Comparison of ENCODE assay signal across 28 cellular contexts in the genomic region with DNA sequence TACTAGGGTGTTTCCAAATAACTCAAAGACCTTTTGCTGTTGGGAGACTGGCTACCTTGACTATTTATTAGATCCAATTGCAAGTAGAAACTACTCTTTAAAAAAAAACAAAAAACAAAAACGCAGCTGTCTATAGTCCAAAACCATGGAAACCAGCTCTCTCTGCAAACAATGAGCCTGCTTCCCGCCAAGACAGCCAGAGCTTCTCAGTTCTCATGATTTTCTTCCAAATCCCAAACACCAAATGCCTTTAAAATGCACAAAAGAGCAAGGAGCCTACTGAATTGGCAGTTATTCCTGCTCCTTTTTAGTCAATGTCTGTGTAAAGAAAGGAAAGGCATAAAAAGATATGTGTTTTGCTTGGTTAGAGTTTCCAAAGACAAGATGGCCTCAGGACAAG.
DNase-seq lines count a peak whose midpoint lies in the region; ATAC-seq and TF ChIP-seq lines count a peak whose summit lies in the region.
"Had no signal": no experiment of that assay in that cellular context is flagged by ENCODE, and none has a peak within 500 bp of the region (broad histone marks: within the 10 kb centered on the region; RNA-seq: fewer than 3 reads in every experiment).

No MANE protein-coding gene starts in this region.

- intact Hi-C loops in OCI-LY7 (cut with micrococcal nuclease; ENCODE audit: unreplicated experiment) (no loop called here), sciatic nerve (cut with DNase I) (no loop called here), uterus (cut with DNase I; ENCODE audit: low total_unique reads) (no loop called here)

- H4K20me1 ChIP-seq in OCI-LY7 (ENCODE audit: insufficient read depth, low read length) = no peaks in the 10 kb centered on the region

- WGBS in ectodermal cell, 2 experiments = 91 to 96% methylated on average over 2 of the region's 2 CpGs

- no peak overlapping the region for H3K4me3 Mint-ChIP-seq in stimulated activated naive B cell treated with anti-CD40 and anti-IgM and Interleukin-4, amounts not matched to agents 10 μg/mL and 1 μg/mL and 100 μg/mL, for 72 hours
- H3K4me3 Mint-ChIP-seq: activated naive CD4-positive, alpha-beta T cell treated with anti-CD3 and anti-CD28 coated beads, Interleukin-2, amount 10 ng/mL, durations not matched to agents 7 days and 5 days; CD14-positive monocyte; HFFc6; natural killer cell; stimulated activated memory B cell treated with anti-CD40 and anti-IgM and Interleukin-4, amounts not matched to agents 10 μg/mL and 1 μg/mL and 100 μg/mL, for 72 hours had no signal

- H3K27me3 ChIP-seq in ectodermal cell (ENCODE audit: control insufficient read depth, insufficient read depth, low read length, poor library complexity, severe bottlenecking) = no peaks in the 10 kb centered on the region
- H3K27me3 ChIP-seq in uterus = no peaks in the 10 kb centered on the region
- H3K27me3 ChIP-seq: gastrocnemius medialis, sigmoid colon, suprapubic skin had no signal

- H2AFZ ChIP-seq in OCI-LY7 (ENCODE audit: low read length) = 0 out of 2 replicates have a peak overlapping the region, but pooled peaks have one; percentile 7

- H3K4me1 Mint-ChIP-seq in stimulated activated naive B cell treated with anti-CD40 and anti-IgM and Interleukin-4, amounts not matched to agents 10 μg/mL and 1 μg/mL and 100 μg/mL, for 72 hours = peaks cover 28 to 32% of the 10 kb centered on the region in 2 donors

- H3K9me2 ChIP-seq in OCI-LY7 (ENCODE audit: insufficient read depth, low read length) = no peaks in the 10 kb centered on the region

- POLR2A ChIA-PET in OCI-LY7 (lab: Charles Lee) = interaction anchor here (0.6 kb wide), 1 partner anchor 208 kb away, joined by 4 read pairs; no protein-coding TSS in a partner anchor

- ATAC-seq in sciatic nerve = peak; percentile 66
- ATAC-seq in stimulated activated naive B cell treated with anti-CD40 and anti-IgM and Interleukin-4, amounts not matched to agents 10 μg/mL and 1 μg/mL and 100 μg/mL, for 72 hours (replicated peaks) = no peak
- ATAC-seq: esophagus mucosa; gastrocnemius medialis; left lobe of liver; natural killer cell; stimulated activated memory B cell treated with anti-CD40 and anti-IgM and Interleukin-4, amounts not matched to agents 10 μg/mL and 1 μg/mL and 100 μg/mL, for 72 hours had no signal

- no peaks in the 10 kb centered on the region for H3K36me3 Mint-ChIP-seq in stimulated activated naive B cell treated with anti-CD40 and anti-IgM and Interleukin-4, amounts not matched to agents 10 μg/mL and 1 μg/mL and 100 μg/mL, for 72 hours
- H3K36me3 Mint-ChIP-seq: CD14-positive monocyte; natural killer cell; stimulated activated memory B cell treated with anti-CD40 and anti-IgM and Interleukin-4, amounts not matched to agents 10 μg/mL and 1 μg/mL and 100 μg/mL, for 72 hours had no signal

- no peak overlapping the region for H3K27ac Mint-ChIP-seq in stimulated activated naive B cell treated with anti-CD40 and anti-IgM and Interleukin-4, amounts not matched to agents 10 μg/mL and 1 μg/mL and 100 μg/mL, for 72 hours
- H3K27ac Mint-ChIP-seq: activated naive CD4-positive, alpha-beta T cell treated with anti-CD3 and anti-CD28 coated beads, Interleukin-2, amount 10 ng/mL, durations not matched to agents 7 days and 5 days; HFFc6; natural killer cell; stimulated activated memory B cell treated with anti-CD40 and anti-IgM and Interleukin-4, amounts not matched to agents 10 μg/mL and 1 μg/mL and 100 μg/mL, for 72 hours had no signal

- H3K79me2 ChIP-seq in OCI-LY7 (ENCODE audit: insufficient read depth, low read depth, low read length) = no peaks in the 10 kb centered on the region

- CTCF ChIA-PET in OCI-LY7 (lab: Charles Lee; ENCODE audit: unreplicated experiment) = no interaction called here

- H3K4me2 ChIP-seq in OCI-LY7 (ENCODE audit: low read length) = no peak overlapping the region

- no peak for TF ChIP-seq POLR2A in uterus (IDR thresholded peaks at IDR 0.05)

- TF ChIP-seq CTCF in OCI-LY7 (conservative IDR thresholded peaks at IDR 0.05; ENCODE audit: low read length) = no peak
- TF ChIP-seq CTCF in uterus (IDR thresholded peaks at IDR 0.05) = no peak

- no peaks in the 10 kb centered on the region; the same call in 1 of the 2 replicates for H3K9me3 ChIP-seq in OCI-LY7 (ENCODE audit: low read length)
- no peaks in the 10 kb centered on the region for H3K9me3 ChIP-seq in ectodermal cell (ENCODE audit: control insufficient read depth, low read length)
- H3K9me3 ChIP-seq in uterus = no peaks in the 10 kb centered on the region
- H3K9me3 ChIP-seq: gastrocnemius medialis, sigmoid colon, suprapubic skin had no signal

- H3K4me3 ChIP-seq in OCI-LY7 (ENCODE audit: low read depth, low read length, poor library complexity, severe bottlenecking) = no peak overlapping the region
- H3K4me3 ChIP-seq in ectodermal cell (ENCODE audit: insufficient read depth, low read depth, low read length) = no peak overlapping the region
- no peak overlapping the region for H3K4me3 ChIP-seq in uterus
- H3K4me3 ChIP-seq: coronary artery, gastrocnemius medialis, sigmoid colon, suprapubic skin had no signal

- no peak overlapping the region for H3K27ac ChIP-seq in OCI-LY7 (ENCODE audit: low read depth, low read length, poor library complexity, severe bottlenecking)
- peak overlapping the region; percentile 29 for H3K27ac ChIP-seq in ectodermal cell (ENCODE audit: insufficient read depth, low read depth, low read length, poor library complexity, severe bottlenecking)
- H3K27ac ChIP-seq in uterus = no peak overlapping the region
- H3K27ac ChIP-seq: coronary artery, gastrocnemius medialis, sigmoid colon, suprapubic skin had no signal

- DNase-seq in OCI-LY7 (ENCODE audit: low spot score) = no peak
- DNase-seq in midbrain (lab: John Stamatoyannopoulos, UW) = peak; percentile 48
- DNase-seq in sciatic nerve (ENCODE audit: low spot score) = no peak
- no peak for DNase-seq in uterus
- no peak for DNase-seq in SHP77 treated with DMSO at 0.1 percent for 48 hours (lab: John Stamatoyannopoulos, UW)
- no peak for DNase-seq in stimulated activated naive B cell treated with anti-CD40 and anti-IgM and Interleukin-4, amounts not matched to agents 10 μg/mL and 1 μg/mL and 100 μg/mL, for 72 hours
- DNase-seq: activated CD4-positive, CD25-positive, alpha-beta regulatory T cell; activated naive CD4-positive, alpha-beta T cell treated with anti-CD3 and anti-CD28 coated beads, Interleukin-2, amount 10 ng/mL, durations not matched to agents 7 days and 5 days; Calu3; gastrocnemius medialis; HFFc6; Kasumi-1; natural killer cell; NCI-H1048; NCI-H1930; NCI-H2227 treated with DMSO at 0.1 percent for 48 hours; NCI-H526 treated with DMSO at 0.1 percent for 48 hours; posterior cingulate gyrus; sigmoid colon; stimulated activated CD4-positive, alpha-beta T cell treated with anti-CD3 and anti-CD28 coated beads, Interleukin-4, amount 100 ng/mL, for 4 hours; T-helper 1 cell had no signal

- H3K9me3 Mint-ChIP-seq in stimulated activated naive B cell treated with anti-CD40 and anti-IgM and Interleukin-4, amounts not matched to agents 10 μg/mL and 1 μg/mL and 100 μg/mL, for 72 hours = peaks cover 4 to 6% of the 10 kb centered on the region in 2 donors
- H3K9me3 Mint-ChIP-seq: CD14-positive monocyte; HFFc6; natural killer cell; stimulated activated memory B cell treated with anti-CD40 and anti-IgM and Interleukin-4, amounts not matched to agents 10 μg/mL and 1 μg/mL and 100 μg/mL, for 72 hours had no signal

- BruUV-seq in OCI-LY7 (replicated peaks; lab: Mats Ljungman, UMichigan) = no TSS peak

- H3K4me1 ChIP-seq in OCI-LY7 (ENCODE audit: insufficient read depth, low read length, poor library complexity, severe bottlenecking) (peaks cover 39% of the 10 kb centered on the region), ectodermal cell (ENCODE audit: control insufficient read depth, insufficient read depth, low read length) (no peaks in the 10 kb centered on the region), uterus (no peaks in the 10 kb centered on the region)
- H3K4me1 ChIP-seq: gastrocnemius medialis, sigmoid colon, suprapubic skin had no signal

- no peaks in the 10 kb centered on the region for H3K27me3 Mint-ChIP-seq in stimulated activated naive B cell treated with anti-CD40 and anti-IgM and Interleukin-4, amounts not matched to agents 10 μg/mL and 1 μg/mL and 100 μg/mL, for 72 hours
- H3K27me3 Mint-ChIP-seq: activated naive CD4-positive, alpha-beta T cell treated with anti-CD3 and anti-CD28 coated beads, Interleukin-2, amount 10 ng/mL, durations not matched to agents 7 days and 5 days; stimulated activated memory B cell treated with anti-CD40 and anti-IgM and Interleukin-4, amounts not matched to agents 10 μg/mL and 1 μg/mL and 100 μg/mL, for 72 hours had no signal

- H3K36me3 ChIP-seq in OCI-LY7 (ENCODE audit: insufficient read depth, low read length) = no peaks in the 10 kb centered on the region
- no peaks in the 10 kb centered on the region for H3K36me3 ChIP-seq in ectodermal cell (ENCODE audit: control insufficient read depth, insufficient read depth, low read length)
- H3K36me3 ChIP-seq in uterus = no peaks in the 10 kb centered on the region
- H3K36me3 ChIP-seq: gastrocnemius medialis, sigmoid colon, suprapubic skin had no signal
